1 cellular context compared by ENCODE assay signal in the genomic region with DNA sequence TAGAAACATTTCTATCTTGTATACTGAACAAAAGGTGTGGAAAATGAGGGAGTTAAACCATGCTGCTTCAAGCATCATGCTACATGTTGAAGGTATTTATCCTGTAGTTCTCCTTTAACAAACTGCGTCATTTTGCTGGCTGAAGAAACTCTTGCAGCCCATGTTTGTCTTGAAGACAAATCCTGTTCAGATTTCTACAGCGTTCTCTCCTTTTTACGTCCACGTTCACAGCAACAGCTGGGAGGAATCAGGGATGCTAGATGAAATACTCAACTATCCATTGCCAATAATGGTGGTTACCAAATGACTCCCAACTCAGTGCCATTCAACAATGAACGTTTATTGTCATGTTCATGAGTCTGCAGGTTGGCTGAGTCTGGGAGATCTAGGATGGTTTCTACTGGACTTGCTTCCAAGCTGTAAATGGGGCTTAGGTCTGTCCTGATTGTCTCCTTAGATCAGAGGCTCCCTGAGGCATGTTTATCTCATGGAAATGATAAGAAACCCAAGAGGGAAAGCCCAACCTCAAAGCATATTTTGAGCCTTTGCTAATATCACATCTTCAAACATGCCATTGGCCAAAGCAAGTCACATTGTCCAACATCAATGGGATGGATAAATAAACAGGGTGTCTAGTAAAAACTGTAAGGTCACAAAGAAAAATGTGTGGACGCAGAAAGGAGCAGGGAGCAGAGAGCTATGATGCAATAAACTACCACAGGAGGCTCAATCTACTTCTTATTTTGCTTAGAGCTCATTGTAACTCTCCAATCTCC.
TF ChIP-seq lines count a peak whose summit lies in the region.

No MANE protein-coding gene starts in this region.

TF ChIP-seq in HepG2, 621 proteins besides CTCF, POLR2A, EP300 and RAD21 (continued from another document):
- no peak for TF ChIP-seq ZBTB38 (CRISPR knock-in tag; IDR thresholded peaks at IDR 0.05)
